14 cellular contexts compared by ENCODE assay signal in the genomic region with DNA sequence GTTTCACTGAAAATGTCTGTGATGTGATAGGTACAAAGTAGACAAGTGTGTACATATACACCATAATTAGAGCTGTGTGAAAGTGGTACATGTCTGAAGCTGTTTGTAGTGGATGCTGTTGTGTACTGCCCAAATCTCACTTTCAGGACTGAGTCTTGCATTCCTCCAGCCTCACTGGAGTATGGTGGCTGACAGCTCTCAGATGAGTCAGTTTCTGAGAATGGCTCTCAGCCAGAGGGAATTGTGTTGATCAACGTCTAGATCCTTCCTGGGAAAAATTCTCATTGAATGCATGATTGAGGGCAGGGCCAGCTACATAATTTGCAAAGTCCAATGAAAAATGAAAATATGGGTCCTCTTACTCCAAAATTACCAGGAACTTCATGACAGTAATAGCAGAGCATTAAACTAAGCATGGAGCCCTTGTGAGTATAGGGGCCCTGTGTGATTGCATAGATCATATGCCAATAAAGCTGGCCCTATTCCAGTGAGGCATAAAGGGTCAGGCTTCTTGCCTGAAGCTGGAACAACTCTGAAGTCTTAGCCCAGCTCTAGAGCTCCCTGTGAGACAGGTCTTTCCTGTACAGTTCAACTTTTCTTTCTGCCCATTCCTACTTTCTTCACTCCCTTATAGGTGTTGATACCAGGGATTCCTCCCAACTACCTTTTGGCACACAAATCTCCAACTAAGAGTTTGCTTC. TPM values are rescaled to one million over a fixed set of nuclear protein-coding genes. Genes with fewer than 3 reads are reported as not detected.
A peak's percentile ranks its signal among the peaks of the same experiment; 100 is the strongest.
DNase-seq lines count a peak whose midpoint lies in the region; ATAC-seq and TF ChIP-seq lines count a peak whose summit lies in the region.
"Had no signal": no experiment of that assay in that cellular context is flagged by ENCODE, and none has a peak within 500 bp of the region (broad histone marks: within the 10 kb centered on the region; RNA-seq: fewer than 3 reads in every experiment).

No MANE protein-coding gene starts in this region.

- in situ Hi-C loops in GM23248 (cut with MboI), result loop anchor here (25.0 kb wide), 1 partner anchor 365 kb away; no protein-coding TSS in a partner anchor

- no peak overlapping the region for H3K4me2 ChIP-seq in GM23248 (ENCODE audit: unreplicated experiment)
- H3K4me2 ChIP-seq: KMS-11, neural progenitor cell had no signal

- H4K20me1 ChIP-seq in GM23248 (ENCODE audit: insufficient read depth), result no peaks in the 10 kb centered on the region

- no peak overlapping the region for H3K4me3 ChIP-seq in GM23248
- no peak overlapping the region for H3K4me3 ChIP-seq in RWPE2 (ENCODE audit: severe bottlenecking)
- H3K4me3 ChIP-seq: neural progenitor cell, skin epidermis had no signal

- no peak overlapping the region for H3K9ac ChIP-seq in GM23248
- H3K9ac ChIP-seq: KMS-11, neural progenitor cell had no signal

- H3K27ac ChIP-seq in GM23248, result no peak overlapping the region
- no peak overlapping the region for H3K27ac ChIP-seq in RWPE2 (ENCODE audit: poor library complexity, severe bottlenecking)
- H3K27ac ChIP-seq: KMS-11, neural progenitor cell, skin epidermis had no signal

- H3K79me2 ChIP-seq in GM23248 (ENCODE audit: insufficient read depth), result no peaks in the 10 kb centered on the region

- H3K9me2 ChIP-seq in GM23248 (ENCODE audit: insufficient read depth), result no peaks in the 10 kb centered on the region

- 0% methylated on average over 1 of the region's 1 CpG for WGBS in GM23248 (ENCODE audit: low coverage in 1 of 2, low lambda C conversion rate in 2 of 2, missing lambda C conversion rate in 2 of 2), 2 experiments

- no peak overlapping the region for H2AFZ ChIP-seq in GM23248
- H2AFZ ChIP-seq: neural progenitor cell had no signal

- H3K9me3 ChIP-seq in GM23248 (ENCODE audit: low read depth) (no peaks in the 10 kb centered on the region), RWPE2 (ENCODE audit: severe bottlenecking) (no peaks in the 10 kb centered on the region)

- H3K27me3 ChIP-seq in GM23248 (replicated peaks; ENCODE audit: insufficient read depth) (no peaks in the 10 kb centered on the region), RWPE2 (ENCODE audit: insufficient read depth, poor library complexity, severe bottlenecking) (no peaks in the 10 kb centered on the region)
- H3K27me3 ChIP-seq: neural progenitor cell had no signal

- no peak for TF ChIP-seq CTCF in RWPE2 (IDR thresholded peaks at IDR 0.05; ENCODE audit: poor library complexity, severe bottlenecking)

- peak; percentile 51 for DNase-seq in GM23248
- no peak for DNase-seq in RWPE2 (ENCODE audit: low spot score)
- peak; percentile 14 for DNase-seq in fibroblast of gingiva (ENCODE audit: low read depth)
- DNase-seq in renal cortical epithelial cell (ENCODE audit: low read depth), result peak; percentile 87
- no peak for DNase-seq in NCI-H345 (lab: John Stamatoyannopoulos, UW)
- no peak for DNase-seq in NCI-H1436 treated with DMSO at 0.1 percent for 48 hours (lab: John Stamatoyannopoulos, UW)
- DNase-seq: activated CD4-positive, CD25-positive, alpha-beta regulatory T cell treated with anti-CD3 and anti-CD28 coated beads, Interleukin-2, amount 50 U/mL, for 72 hours; activated T-cell treated with anti-CD3 and anti-CD28 coated beads, Interleukin-2, amount 50 U/mL, for 48 hours; CD4-positive, alpha-beta memory T cell; NCI-H2081 had no signal

- no peaks in the 10 kb centered on the region for H3F3A ChIP-seq in GM23248 (ENCODE audit: insufficient read depth)

- H3K36me3 ChIP-seq in GM23248 (ENCODE audit: low read depth) (no peaks in the 10 kb centered on the region), RWPE2 (ENCODE audit: low read depth) (no peaks in the 10 kb centered on the region)
- H3K36me3 ChIP-seq: neural progenitor cell had no signal

- H3K4me1 ChIP-seq in GM23248 (ENCODE audit: insufficient read depth) (no peaks in the 10 kb centered on the region; the same call in 1 of the 2 replicates), RWPE2 (ENCODE audit: insufficient read depth, poor library complexity, severe bottlenecking) (peaks cover 5% of the 10 kb centered on the region)
- H3K4me1 ChIP-seq: neural progenitor cell had no signal

- ATAC-seq in RWPE2 (ENCODE audit: low read depth) (peak; percentile 91), HG03442 (IDR thresholded peaks at IDR 0.05; ENCODE audit: unreplicated experiment) (no peak)

RNA-seq across cellular contexts. Expression of a gene that starts 10.8 kb away (rescaled TPM):
- total RNA-seq in GM23248 (2014; rRNA removed; shearing (Covaris generic)), result 8.2 and 25.7 TPM in 2 replicates
- 4.2 and 5.3 TPM in 2 replicates for polyA plus RNA-seq in GM23248 (2016; fragmentation: Nextera tagmentation; extraction: Ambion mirVana)
- 13.8 and 16.0 TPM in 2 replicates for total RNA-seq in renal cortical epithelial cell

Comparison
In these comparisons a context has a peak if more than half of its experiments do, and no peak if none do; other contexts are left out.
1. DNase-seq: peak in GM23248 (single experiment), fibroblast of gingiva (single experiment) and renal cortical epithelial cell (single experiment); none in RWPE2 (single experiment), NCI-H345 (single experiment) and NCI-H1436 treated with DMSO at 0.1 percent for 48 hours (single experiment).